In the genomic region with DNA sequence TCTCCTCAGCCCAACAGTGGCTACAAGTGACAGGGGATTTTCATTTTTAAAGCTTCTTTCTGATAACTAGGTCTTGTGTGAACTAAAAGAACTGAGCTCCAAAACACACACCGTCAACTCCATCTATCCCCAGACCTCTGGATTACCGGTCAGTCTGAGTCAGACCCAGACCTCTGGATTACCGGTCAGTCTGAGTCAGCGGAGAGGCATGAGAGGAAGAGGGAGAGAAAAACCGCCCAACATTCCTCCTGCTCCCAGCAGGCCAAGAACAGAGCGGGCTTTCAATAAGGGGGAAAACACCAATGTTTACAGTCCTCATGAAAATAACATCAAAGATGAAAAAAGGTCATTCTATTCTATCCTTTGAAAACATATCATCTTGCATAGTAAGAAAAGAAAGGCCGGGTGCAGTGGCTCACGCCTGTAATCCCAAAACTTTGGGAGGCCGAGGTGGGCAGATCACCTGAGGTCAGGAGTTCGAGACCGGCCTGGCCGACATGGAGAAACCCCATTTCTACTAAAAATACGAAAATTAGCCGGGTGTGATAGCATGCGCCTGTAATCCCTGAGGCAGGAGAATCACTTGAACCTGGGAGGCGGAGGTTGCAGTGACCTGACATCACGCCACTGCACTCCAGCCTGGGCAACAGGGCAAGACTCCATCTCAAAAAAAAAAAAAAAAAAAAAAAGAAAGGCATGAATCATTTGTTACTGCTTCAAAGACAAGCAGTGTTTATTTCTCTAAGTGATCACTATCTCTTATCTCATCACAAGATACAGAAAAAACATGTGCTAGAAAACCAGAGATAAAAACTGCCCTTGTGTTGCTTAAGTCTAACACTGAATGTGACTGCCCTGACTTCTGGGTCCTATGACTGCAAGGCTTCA, we compare ENCODE assay signal across 9 cellular contexts. TPM values are rescaled to one million over a fixed set of nuclear protein-coding genes. Genes with fewer than 3 reads are reported as not detected.
DNase-seq lines count a peak whose midpoint lies in the region; ATAC-seq and TF ChIP-seq lines count a peak whose summit lies in the region.
"Had no signal": no experiment of that assay in that cellular context is flagged by ENCODE, and none has a peak within 500 bp of the region (broad histone marks: within the 10 kb centered on the region; RNA-seq: fewer than 3 reads in every experiment).

No MANE protein-coding gene starts in this region.

- CTCF ChIA-PET in CD4-positive, alpha-beta T cell (lab: Charles Lee) = no interaction called here

- peaks cover 86% of the 10 kb centered on the region for H3K4me1 Mint-ChIP-seq in CD4-positive, alpha-beta T cell (ENCODE audit: low read depth)

- peak overlapping the region; percentile 80 for H3K27ac Mint-ChIP-seq in CD4-positive, alpha-beta T cell
- H3K27ac Mint-ChIP-seq: memory B cell had no signal

- H3K9ac ChIP-seq in NT2/D1 (ENCODE audit: insufficient read length, low read depth) (peak overlapping the region; percentile 37), mucosa of stomach (ENCODE audit: low read length) (peak overlapping the region; percentile 32)

- H3K36me3 ChIP-seq in NT2/D1 (ENCODE audit: insufficient read depth, insufficient read length, low read length) (peaks cover 45% of the 10 kb centered on the region), mucosa of stomach (ENCODE audit: control insufficient read depth, insufficient read depth, low read length) (no peaks in the 10 kb centered on the region)

- no peak for DNase-seq in CD4-positive, alpha-beta T cell
- DNase-seq in NT2/D1 (ENCODE audit: low read depth, low spot score) = no peak
- DNase-seq in coronary artery (ENCODE audit: low spot score) = peak; percentile 87
- no peak for DNase-seq in NCI-H345 (lab: John Stamatoyannopoulos, UW)
- no peak for DNase-seq in GM10266 (ENCODE audit: extremely low spot score)
- DNase-seq in SKM-1 (lab: John Stamatoyannopoulos, UW; ENCODE audit: unreplicated experiment) = no peak

- no peaks in the 10 kb centered on the region for H3K27me3 ChIP-seq in CD4-positive, alpha-beta T cell (ENCODE audit: control insufficient read depth, insufficient read depth, low read length)
- peaks cover 12% of the 10 kb centered on the region for H3K27me3 ChIP-seq in NT2/D1 (ENCODE audit: insufficient read depth, insufficient read length)
- no peaks in the 10 kb centered on the region for H3K27me3 ChIP-seq in mucosa of stomach (ENCODE audit: control insufficient read depth, insufficient read depth, low read length)

- peak overlapping the region; percentile 89 for H3K4me3 Mint-ChIP-seq in CD4-positive, alpha-beta T cell

- peak overlapping the region; percentile 57 for H3K27ac ChIP-seq in CD4-positive, alpha-beta T cell (ENCODE audit: low read depth, low read length)
- H3K27ac ChIP-seq in coronary artery = peak overlapping the region; percentile 95 to 97

- H3K4me3 ChIP-seq in NT2/D1 (ENCODE audit: insufficient read length, low read depth) (no peak overlapping the region), coronary artery (peak overlapping the region; percentile 98), mucosa of stomach (ENCODE audit: low read length) (no peak overlapping the region)

- peaks cover 51% of the 10 kb centered on the region for H3K36me3 Mint-ChIP-seq in CD4-positive, alpha-beta T cell (ENCODE audit: low read depth)

- peak; percentile 7 for ATAC-seq in CD4-positive, alpha-beta T cell (ENCODE audit: poor library complexity)
- ATAC-seq in HG02884 (IDR thresholded peaks at IDR 0.05; ENCODE audit: unreplicated experiment) = no peak

- TF ChIP-seq CTCF in CD4-positive, alpha-beta T cell (IDR thresholded peaks at IDR 0.05) = no peak
- TF ChIP-seq CTCF in coronary artery (IDR thresholded peaks at IDR 0.05) = no peak
- no peak for TF ChIP-seq CTCF in GM10266 (IDR thresholded peaks at IDR 0.05; ENCODE audit: control insufficient read depth, insufficient read depth, low read depth, missing control alignments)

- no peaks in the 10 kb centered on the region for H3K9me3 ChIP-seq in CD4-positive, alpha-beta T cell (ENCODE audit: control insufficient read depth, low read length)
- H3K9me3 ChIP-seq in NT2/D1 (ENCODE audit: insufficient read depth, low read length) (no peaks in the 10 kb centered on the region), mucosa of stomach (ENCODE audit: control insufficient read depth, low read length) (no peaks in the 10 kb centered on the region)

- no peaks in the 10 kb centered on the region for H3K9me3 Mint-ChIP-seq in CD4-positive, alpha-beta T cell
- H3K9me3 Mint-ChIP-seq: memory B cell had no signal

- H3K4me1 ChIP-seq in NT2/D1 (ENCODE audit: insufficient read depth, insufficient read length) (peaks cover 38% of the 10 kb centered on the region), mucosa of stomach (ENCODE audit: control insufficient read depth, insufficient read depth, low read length) (peaks cover 69% of the 10 kb centered on the region)

- H3K27me3 Mint-ChIP-seq in CD4-positive, alpha-beta T cell = no peaks in the 10 kb centered on the region
- H3K27me3 Mint-ChIP-seq: memory B cell had no signal

- POLR2A ChIA-PET in CD4-positive, alpha-beta T cell (lab: Charles Lee) = no interaction called here

- intact Hi-C loops in CD4-positive, alpha-beta T cell (cut with DNase I, micrococcal nuclease) = loop anchor here (2.0 to 10.0 kb wide), 6 partner anchors 15 to 535 kb away; a partner anchor contains a TSS

RNA-seq across cellular contexts. Expression of a gene that starts 3.4 kb away (rescaled TPM):
- 10 to 100 TPM; 99.0 to 99.5 TPM for total RNA-seq in CD4-positive, alpha-beta T cell

RNA-seq across cellular contexts. Expression of a gene that starts 50.6 kb away (rescaled TPM):
- 100 to 1,000 TPM; 283 to 284 TPM for total RNA-seq in CD4-positive, alpha-beta T cell

RNA-seq across cellular contexts. Expression of a gene that starts 52.2 kb away (rescaled TPM):
- total RNA-seq in CD4-positive, alpha-beta T cell = 10 to 100 TPM; 82.8 to 91.2 TPM
